3 cellular contexts compared by ENCODE assay signal in genomic region chr3:11002456-11002855, GRCh38.
TF ChIP-seq lines count a peak whose summit lies in the region.

No MANE protein-coding gene starts in this region.

TF ChIP-seq in A549, 52 proteins besides CTCF, POLR2A, EP300 and RAD21:
- TF ChIP-seq CEBPB (IDR thresholded peaks at IDR 0.05) (0 out of 4 replicates have a peak, but pooled peaks of 1 of the 2 experiments have one; percentile 18), FOSL2 (IDR thresholded peaks at IDR 0.05) (peak; percentile 24; the same call in 1 of the 2 replicates), FOSL2 (CRISPR knock-in tag; IDR thresholded peaks at IDR 0.05) (no peak), KDM1A (IDR thresholded peaks at IDR 0.05; ENCODE audit: low read depth) (no peak), MAZ (IDR thresholded peaks at IDR 0.05; ENCODE audit: borderline replicate concordance, low read depth, low read length) (no peak)

TF ChIP-seq in H1, 55 proteins besides CTCF, POLR2A, EP300 and RAD21 (continues in another document):
- no peak for TF ChIP-seq NRF1 (IDR thresholded peaks at IDR 0.05; ENCODE audit: low read depth, low read length)
- TF ChIP-seq CBX5 (IDR thresholded peaks at IDR 0.05; ENCODE audit: low read depth, low read length) = no peak
- no peak for TF ChIP-seq JUND (IDR thresholded peaks at IDR 0.05; ENCODE audit: low read length)
- TF ChIP-seq MAX (IDR thresholded peaks at IDR 0.05) = no peak
- TF ChIP-seq CHD2 (IDR thresholded peaks at IDR 0.05; ENCODE audit: low read length) = no peak
- no peak for TF ChIP-seq SAP30 (IDR thresholded peaks at IDR 0.05; ENCODE audit: insufficient read depth, insufficient replicate concordance, low read length)
- TF ChIP-seq SP2 (IDR thresholded peaks at IDR 0.05; ENCODE audit: low read length) = no peak
- TF ChIP-seq CBX8 (IDR thresholded peaks at IDR 0.05; ENCODE audit: borderline replicate concordance, low read depth, low read length) = no peak
- TF ChIP-seq CHD1 (IDR thresholded peaks at IDR 0.05; ENCODE audit: low read depth, low read length) = no peak
- no peak for TF ChIP-seq YY1 (IDR thresholded peaks at IDR 0.05; ENCODE audit: low read depth, low read length)
- TF ChIP-seq EGR1 (IDR thresholded peaks at IDR 0.05; ENCODE audit: borderline replicate concordance, low read depth, low read length) = no peak
- no peak for TF ChIP-seq ATF3 (IDR thresholded peaks at IDR 0.05; ENCODE audit: insufficient read depth, low read depth, low read length)
- TF ChIP-seq RNF2 (IDR thresholded peaks at IDR 0.05; ENCODE audit: borderline replicate concordance, low read depth, low read length, missing control alignments, poor library complexity, severe bottlenecking) = no peak
- TF ChIP-seq TCF12 (IDR thresholded peaks at IDR 0.05; ENCODE audit: low read depth, low read length) = no peak
- no peak for TF ChIP-seq SIX5 (IDR thresholded peaks at IDR 0.05; ENCODE audit: low read depth, low read length)
- TF ChIP-seq TAF1 (IDR thresholded peaks at IDR 0.05; ENCODE audit: low read depth, low read length) = no peak
- no peak for TF ChIP-seq CHD7 (IDR thresholded peaks at IDR 0.05; ENCODE audit: insufficient replicate concordance, low read length)
- TF ChIP-seq RXRA (IDR thresholded peaks at IDR 0.05; ENCODE audit: insufficient read depth, low read depth, low read length) = no peak

TF ChIP-seq in neural cell, 6 proteins besides CTCF, POLR2A, EP300 and RAD21:
- TF ChIP-seq POLR2AphosphoS5 (IDR thresholded peaks at IDR 0.05) (no peak), EZH2 (IDR thresholded peaks at IDR 0.05; ENCODE audit: borderline replicate concordance, insufficient read depth, low read length, poor library complexity, severe bottlenecking) (no peak)
